Comparison of ENCODE assay signal across 17 cellular contexts in genomic region chr15:43908641-43909040, GRCh38.
DNase-seq lines count a peak whose midpoint lies in the region; ATAC-seq and TF ChIP-seq lines count a peak whose summit lies in the region.
"Had no signal": no experiment of that assay in that cellular context is flagged by ENCODE, and none has a peak within 500 bp of the region (broad histone marks: within the 10 kb centered on the region; RNA-seq: fewer than 3 reads in every experiment).

No MANE protein-coding gene starts in this region.

- H3K9me3 Mint-ChIP-seq in GM23338, result no peaks in the 10 kb centered on the region
- no peaks in the 10 kb centered on the region for H3K9me3 Mint-ChIP-seq in brain
- H3K9me3 Mint-ChIP-seq in endodermal cell, result no peaks in the 10 kb centered on the region
- H3K9me3 Mint-ChIP-seq: CD8-positive, alpha-beta T cell; IgD-negative memory B cell had no signal

- no peak overlapping the region for H2BK12ac ChIP-seq in mesenchymal stem cell (ENCODE audit: low read length in 2 of 2)

- H2BK120ac ChIP-seq in mesenchymal stem cell (ENCODE audit: low read depth, low read length), result no peak overlapping the region

- H3K27me3 ChIP-seq in GM23338 (ENCODE audit: insufficient read depth), result no peaks in the 10 kb centered on the region
- no peaks in the 10 kb centered on the region for H3K27me3 ChIP-seq in mesenchymal stem cell (ENCODE audit: control insufficient read depth in 1 of 2, insufficient read depth in 1 of 2, low read length in 2 of 2)
- H3K27me3 ChIP-seq in thyroid gland, result no peaks in the 10 kb centered on the region
- H3K27me3 ChIP-seq in endodermal cell (ENCODE audit: control insufficient read depth, insufficient read depth, low read length, poor library complexity, severe bottlenecking), result no peaks in the 10 kb centered on the region

- H3K27ac Mint-ChIP-seq in GM23338 (no peak overlapping the region), brain (peak overlapping the region in 3 of 5 experiments; percentile 12 to 75 (median 51)), endodermal cell (no peak overlapping the region)
- H3K27ac Mint-ChIP-seq: CD14-positive monocyte; CD8-positive, alpha-beta T cell; IgD-negative memory B cell had no signal

- H3K18ac ChIP-seq in mesenchymal stem cell (ENCODE audit: low read depth in 1 of 2, low read length in 2 of 2), result no peak overlapping the region

- no peak overlapping the region for H3K4me2 ChIP-seq in GM23338
- no peak overlapping the region for H3K4me2 ChIP-seq in mesenchymal stem cell (ENCODE audit: low read length, poor library complexity, severe bottlenecking)

- H3K4ac ChIP-seq in mesenchymal stem cell (ENCODE audit: low read depth in 1 of 2, low read length in 2 of 2), result no peak overlapping the region

- H3K36me3 ChIP-seq in GM23338 (ENCODE audit: insufficient read depth) (peaks cover 7% of the 10 kb centered on the region; the same call in 1 of the 2 replicates), mesenchymal stem cell (ENCODE audit: control insufficient read depth in 1 of 2, insufficient read depth in 2 of 2, low read depth in 1 of 2, low read length in 2 of 2) (peaks cover 6 to 8% of the 10 kb centered on the region in 2 experiments), thyroid gland (no peaks in the 10 kb centered on the region), endodermal cell (ENCODE audit: control insufficient read depth, insufficient read depth, low read length) (no peaks in the 10 kb centered on the region)

- H3K14ac ChIP-seq in mesenchymal stem cell (ENCODE audit: low read length in 2 of 2), result no peak overlapping the region

- no peaks in the 10 kb centered on the region for H3K79me2 ChIP-seq in GM23338 (replicated peaks; ENCODE audit: insufficient read depth)

- H4K8ac ChIP-seq in mesenchymal stem cell (ENCODE audit: low read length), result no peak overlapping the region

- no peak for DNase-seq in GM23338 (ENCODE audit: low spot score)
- DNase-seq in mesenchymal stem cell, result no peak
- no peak for DNase-seq in thyroid gland
- DNase-seq in endodermal cell, result no peak
- DNase-seq in stimulated activated CD4-positive, alpha-beta T cell treated with anti-CD3 and anti-CD28 coated beads, Interleukin-1b, Interleukin-23, amount 100 ng/mL, for 48 hours, result no peak
- DNase-seq in amygdala (lab: John Stamatoyannopoulos, UW), result no peak
- DNase-seq: ACHN; CD8-positive, alpha-beta T cell; COR-L47; DMS153; DMS79 treated with DMSO at 0.1 percent for 48 hours; EL; GM23248; H7 had no signal

- H3K9ac ChIP-seq in mesenchymal stem cell (ENCODE audit: low read length) (peak overlapping the region; percentile 49), endodermal cell (ENCODE audit: extremely low read depth, low read length, poor library complexity, severe bottlenecking) (no peak overlapping the region)
- H3K9ac ChIP-seq: GM23248 had no signal

- TF ChIP-seq POLR2A in thyroid gland (IDR thresholded peaks at IDR 0.05), result no peak

- intact Hi-C loops in thyroid gland (cut with DNase I), result no loop called here

- no peaks in the 10 kb centered on the region for H4K20me1 ChIP-seq in GM23338 (replicated peaks; ENCODE audit: insufficient read depth)

- H2AK5ac ChIP-seq in mesenchymal stem cell (ENCODE audit: low read length, severe bottlenecking), result no peak overlapping the region

- 100% methylated on average over 1 of the region's 2 CpGs for WGBS in mesenchymal stem cell
- WGBS in thyroid gland, 2 donors, result 53 to 76% methylated on average over 2 of the region's 2 CpGs
- 76 to 92% methylated on average over 2 of the region's 2 CpGs for WGBS in endodermal cell (ENCODE audit: insufficient coverage in 1 of 2, insufficient read length in 1 of 2), 2 experiments

- no peak overlapping the region for H2BK5ac ChIP-seq in mesenchymal stem cell (ENCODE audit: low read depth, low read length, poor library complexity, severe bottlenecking)

- H3K9me2 ChIP-seq in GM23338 (ENCODE audit: insufficient read depth), result no peaks in the 10 kb centered on the region

- TF ChIP-seq CTCF in GM23338 (conservative IDR thresholded peaks at IDR 0.05; ENCODE audit: low read depth in 2 of 2) (no peak), brain (conservative IDR thresholded peaks at IDR 0.05) (no peak), thyroid gland (IDR thresholded peaks at IDR 0.05) (no peak), endodermal cell (conservative IDR thresholded peaks at IDR 0.05) (no peak)

- H4K91ac ChIP-seq in mesenchymal stem cell (ENCODE audit: low read length), result no peak overlapping the region

- peaks cover 2% of the 10 kb centered on the region for H3K27me3 Mint-ChIP-seq in GM23338 (ENCODE audit: insufficient read depth, low read depth, poor library complexity)
- H3K27me3 Mint-ChIP-seq in brain, result no peaks in the 10 kb centered on the region
- H3K27me3 Mint-ChIP-seq in endodermal cell (ENCODE audit: insufficient read depth), result no peaks in the 10 kb centered on the region
- H3K27me3 Mint-ChIP-seq: IgD-negative memory B cell had no signal

- H3K27ac ChIP-seq in GM23338 (ENCODE audit: low read depth), result peak overlapping the region; percentile 63; the same call in 1 of the 2 replicates
- no peak overlapping the region for H3K27ac ChIP-seq in mesenchymal stem cell (ENCODE audit: low read length, poor library complexity, severe bottlenecking)
- peak overlapping the region in 2 of 3 donors; percentile 1 to 40 for H3K27ac ChIP-seq in thyroid gland
- no peak overlapping the region for H3K27ac ChIP-seq in endodermal cell (ENCODE audit: low read depth, low read length)
- H3K27ac ChIP-seq: GM23248 had no signal

- H3K4me1 Mint-ChIP-seq in GM23338 (peaks cover 4% of the 10 kb centered on the region; the same call in 2 of the 3 replicates), brain (peaks cover 17% of the 10 kb centered on the region), endodermal cell (peaks cover 15% of the 10 kb centered on the region)

- H3K36me3 Mint-ChIP-seq in GM23338 (ENCODE audit: low read depth), result peaks cover 22% of the 10 kb centered on the region
- peaks cover 30% of the 10 kb centered on the region for H3K36me3 Mint-ChIP-seq in brain
- no peaks in the 10 kb centered on the region for H3K36me3 Mint-ChIP-seq in endodermal cell (ENCODE audit: low read depth)
- H3K36me3 Mint-ChIP-seq: CD14-positive monocyte; CD8-positive, alpha-beta T cell; IgD-negative memory B cell had no signal

- no peak overlapping the region for H2BK15ac ChIP-seq in mesenchymal stem cell (ENCODE audit: low read depth, poor library complexity, severe bottlenecking)

- ATAC-seq in GM23338, result no peak
- ATAC-seq: CD8-positive, alpha-beta T cell had no signal

- H3K9me3 ChIP-seq in mesenchymal stem cell (ENCODE audit: control insufficient read depth, low read length), result no peaks in the 10 kb centered on the region
- no peaks in the 10 kb centered on the region for H3K9me3 ChIP-seq in thyroid gland
- H3K9me3 ChIP-seq in endodermal cell (ENCODE audit: control insufficient read depth, low read length), result no peaks in the 10 kb centered on the region

- H3K79me1 ChIP-seq in mesenchymal stem cell (replicated peaks; ENCODE audit: low read length, poor library complexity, severe bottlenecking), result no peaks in the 10 kb centered on the region

- H3K4me1 ChIP-seq in GM23338 (ENCODE audit: insufficient read depth) (no peaks in the 10 kb centered on the region), mesenchymal stem cell (ENCODE audit: control insufficient read depth, insufficient read depth, low read depth, low read length) (peaks cover 10% of the 10 kb centered on the region), thyroid gland (peaks cover 9 to 27% of the 10 kb centered on the region in 2 donors), endodermal cell (ENCODE audit: control insufficient read depth, insufficient read depth, low read length) (peaks cover 5% of the 10 kb centered on the region)

- 0 out of 2 replicates have a peak, but pooled peaks cover 3% of the 10 kb centered on the region for H3F3A ChIP-seq in GM23338 (replicated peaks; ENCODE audit: low read depth)

- H3K4me3 ChIP-seq in GM23338 (no peak overlapping the region), mesenchymal stem cell (ENCODE audit: insufficient read depth in 1 of 2, low read depth in 1 of 2, low read length in 2 of 2) (no peak overlapping the region), thyroid gland (replicated peaks in 1 of 3) (no peak overlapping the region), endodermal cell (ENCODE audit: low read length) (no peak overlapping the region)
- H3K4me3 ChIP-seq: GM23248 had no signal

- no peak overlapping the region for H2AFZ ChIP-seq in GM23338
- H2AFZ ChIP-seq in mesenchymal stem cell (ENCODE audit: low read depth, low read length), result no peak overlapping the region
- H2AFZ ChIP-seq: GM23248 had no signal

- H3K4me3 Mint-ChIP-seq in GM23338 (no peak overlapping the region), brain (no peak overlapping the region), endodermal cell (no peak overlapping the region)
- H3K4me3 Mint-ChIP-seq: CD14-positive monocyte; CD8-positive, alpha-beta T cell; IgD-negative memory B cell had no signal

- H3K23ac ChIP-seq in mesenchymal stem cell (ENCODE audit: low read length in 2 of 2), result no peak overlapping the region

TF ChIP-seq in GM23338, 12 proteins besides CTCF, POLR2A, EP300 and RAD21 (continues in another document):
- no peak for TF ChIP-seq CREB1 (CRISPR knock-in tag; IDR thresholded peaks at IDR 0.05; ENCODE audit: low read depth)
- TF ChIP-seq POLR2AphosphoS5 (IDR thresholded peaks at IDR 0.05; ENCODE audit: low read depth), result no peak
- no peak for TF ChIP-seq EZH2 (IDR thresholded peaks at IDR 0.05; ENCODE audit: low read depth, unreplicated experiment)
- no peak for TF ChIP-seq ETS1 (IDR thresholded peaks at IDR 0.05)
- TF ChIP-seq JUNB (IDR thresholded peaks at IDR 0.05; ENCODE audit: unreplicated experiment), result no peak
- TF ChIP-seq ZNF331 (CRISPR knock-in tag; IDR thresholded peaks at IDR 0.05; ENCODE audit: low read depth), result no peak
- TF ChIP-seq EZH2phosphoT487 (IDR thresholded peaks at IDR 0.05; ENCODE audit: unreplicated experiment), result no peak

Comparison
In these comparisons a context has a peak if more than half of its experiments do, and no peak if none do; other contexts are left out.
1. H3K27ac ChIP-seq: peak in GM23338 (single experiment) and thyroid gland (2 of 3); none in mesenchymal stem cell (single experiment) and endodermal cell (single experiment).
2. H3K27ac Mint-ChIP-seq: peak in brain (3 of 5); none in GM23338 (single experiment) and endodermal cell (single experiment).